ENCODE assay signal across 8 cellular contexts in the genomic region with DNA sequence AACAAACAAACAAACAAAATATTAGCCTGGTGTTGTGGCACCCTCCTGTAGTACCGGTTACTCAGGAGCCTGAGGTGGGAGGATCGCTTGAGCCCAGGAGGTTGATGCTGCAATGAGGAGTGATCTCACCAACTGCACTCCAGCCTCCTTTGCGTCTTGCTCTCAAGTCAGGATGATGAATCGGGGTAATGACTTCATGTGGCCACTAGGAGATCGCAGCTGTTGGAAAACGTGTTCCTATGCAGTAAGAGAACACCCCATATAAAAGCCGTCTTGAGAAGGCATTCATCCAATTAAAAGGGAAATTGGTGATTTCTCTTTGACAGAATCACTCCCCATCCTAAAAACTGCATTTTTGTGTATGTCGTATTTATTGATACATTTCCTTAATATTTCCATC. TPM values are rescaled to one million over a fixed set of nuclear protein-coding genes. Genes with fewer than 3 reads are reported as not detected.
DNase-seq lines count a peak whose midpoint lies in the region; ATAC-seq and TF ChIP-seq lines count a peak whose summit lies in the region.
"Had no signal": no experiment of that assay in that cellular context is flagged by ENCODE, and none has a peak within 500 bp of the region (broad histone marks: within the 10 kb centered on the region; RNA-seq: fewer than 3 reads in every experiment).

No MANE protein-coding gene starts in this region.

- peaks cover 36% of the 10 kb centered on the region for H3K27me3 ChIP-seq in WERI-Rb-1 (ENCODE audit: insufficient read depth, low read depth, severe bottlenecking)

- H3K9me3 ChIP-seq in WERI-Rb-1 (ENCODE audit: severe bottlenecking), result no peaks in the 10 kb centered on the region

- H3K36me3 ChIP-seq in WERI-Rb-1, result no peaks in the 10 kb centered on the region

- H3K4me3 ChIP-seq in WERI-Rb-1 (ENCODE audit: low read depth, low read length), result no peak overlapping the region

- ATAC-seq in HG02840 (IDR thresholded peaks at IDR 0.05; ENCODE audit: low FRiP score, unreplicated experiment), result no peak

- H3K27ac ChIP-seq in WERI-Rb-1, result no peak overlapping the region

- DNase-seq in ELF-1 (ENCODE audit: low read depth, low spot score) (peak; percentile 65), HT-29 (ENCODE audit: low spot score) (peak; percentile 37), WERI-Rb-1 (peak; percentile 10), lung microvascular endothelial cell (ENCODE audit: low read depth in 2 of 2) (peak; percentile 13 to 24), NCI-H345 treated with DMSO at 0.1 percent for 48 hours (lab: John Stamatoyannopoulos, UW; ENCODE audit: unreplicated experiment) (no peak)
- DNase-seq in stimulated activated CD8-positive, alpha-beta memory T cell treated with anti-CD3 and anti-CD28 coated beads, Interleukin-4, amount 100 ng/mL, for 48 hours, result no peak

- TF ChIP-seq CTCF in WERI-Rb-1 (IDR thresholded peaks at IDR 0.05; ENCODE audit: low read depth, low read length), result peak; percentile 54

RNA-seq across cellular contexts. Expression of gene CCNB3, which starts 6.9 kb away (rescaled TPM):
- total RNA-seq in HT-29 (2014; rRNA removed; shearing (Covaris generic)), result 0.10 and 0.94 TPM in 2 replicates
- total RNA-seq in lung microvascular endothelial cell, result 0.22 and 0.40 TPM in 2 replicates

RNA-seq across cellular contexts. Expression of gene AKAP4, which starts 10.7 kb away (rescaled TPM):
- not detected in 2 replicates for total RNA-seq in HT-29 (2014; rRNA removed; shearing (Covaris generic))
- not detected in 2 replicates for total RNA-seq in lung microvascular endothelial cell
- total RNA-seq: T-helper 1 cell treated with Interleukin-12 subunit alpha and Interleukin-12 subunit beta and Interleukin-4 antibody, amounts not matched to agents 30 ng/mL and 1 ng/mL, for 36 hours had no signal

Comparison
In these comparisons a context has a peak if more than half of its experiments do, and no peak if none do; other contexts are left out.
1. DNase-seq: peak in ELF-1 (single experiment), HT-29 (single experiment), WERI-Rb-1 (single experiment) and lung microvascular endothelial cell (2 of 2); none in stimulated activated CD8-positive, alpha-beta memory T cell treated with anti-CD3 and anti-CD28 coated beads, Interleukin-4, amount 100 ng/mL, for 48 hours (single experiment) and NCI-H345 treated with DMSO at 0.1 percent for 48 hours (single experiment).